In genomic region chr16:29268348-29268955, GRCh38 we compare ENCODE assay signal across 7 cellular contexts.
A peak's percentile ranks its signal among the peaks of the same experiment; 100 is the strongest.
DNase-seq lines count a peak whose midpoint lies in the region; ATAC-seq, FAIRE-seq and TF ChIP-seq lines count a peak whose summit lies in the region.
"Not testable (repeated sequence)": the region's sequence is repeated elsewhere in the genome, so short reads cannot be mapped to it uniquely, and the experiment has no call there.

No MANE protein-coding gene starts in this region.

- POLR2A ChIA-PET in PC-9 (lab: Charles Lee; ENCODE audit: unreplicated experiment); H1 (lab: Charles Lee; ENCODE audit: partially characterized antibody): not testable (repeated sequence)

- H3K9me3 ChIP-seq in PC-9 (ENCODE audit: insufficient read depth, low read depth); H1 (ENCODE audit: insufficient read depth in 2 of 2, low read depth in 1 of 2, low read length in 1 of 2); gastroesophageal sphincter; osteoblast (ENCODE audit: low read depth, low read length); subcutaneous abdominal adipose tissue (ENCODE audit: control insufficient read depth in 5 of 5, low read length in 5 of 5): not testable (repeated sequence)

- ATAC-seq in gastroesophageal sphincter, result peak; percentile 34

- not testable (repeated sequence) for H2BK15ac ChIP-seq in H1 (ENCODE audit: low read length)

- H3K4me3 ChIP-seq in H7 (ENCODE audit: insufficient read depth, low read depth, low read length); PC-9; H1 (ENCODE audit: extremely low read depth in 1 of 4, insufficient read depth in 2 of 4, low read depth in 3 of 4, low read length in 4 of 4); gastroesophageal sphincter; osteoblast (ENCODE audit: insufficient read depth, low read length); subcutaneous abdominal adipose tissue (ENCODE audit: low read depth in 1 of 5, low read length in 5 of 5): not testable (repeated sequence)

- not testable (repeated sequence) for H2BK5ac ChIP-seq in H1 (ENCODE audit: low read depth, low read length)

- H3K27me3 ChIP-seq in H7 (ENCODE audit: control insufficient read depth, insufficient read depth, low read length); PC-9 (ENCODE audit: insufficient read depth, low read depth); H1 (replicated peaks in 1 of 4; ENCODE audit: control insufficient read depth in 3 of 4, extremely low read depth in 1 of 4, insufficient read depth in 3 of 4, low read length in 3 of 4); gastroesophageal sphincter; osteoblast (ENCODE audit: insufficient read depth, low read length); subcutaneous abdominal adipose tissue (ENCODE audit: control insufficient read depth in 5 of 5, insufficient read depth in 4 of 5, low read length in 5 of 5): not testable (repeated sequence)

- H4K91ac ChIP-seq in H1 (replicated peaks; ENCODE audit: insufficient read length, low read length), result not testable (repeated sequence)

- H3K23me2 ChIP-seq in H1 (ENCODE audit: low read depth, low read length), result not testable (repeated sequence)

- H2BK12ac ChIP-seq in H1 (ENCODE audit: low read depth, low read length), result not testable (repeated sequence)

- CTCF ChIA-PET in PC-9 (lab: Charles Lee); H1 (lab: Charles Lee; ENCODE audit: partially characterized antibody): not testable (repeated sequence)

- H3K27ac ChIP-seq in PC-9, result peak overlapping the region; percentile 89
- not testable (repeated sequence) for H3K27ac ChIP-seq in H1 (ENCODE audit: low read depth, low read length)
- H3K27ac ChIP-seq in gastroesophageal sphincter, result peak overlapping the region in 3 of 4 donors; percentile 64 to 77 (median 75)
- peak overlapping the region; percentile 99 for H3K27ac ChIP-seq in osteoblast (ENCODE audit: low read depth, low read length)
- H3K27ac ChIP-seq in subcutaneous abdominal adipose tissue (ENCODE audit: low read depth, low read length), result peak overlapping the region; percentile 30

- WGBS in H1 (ENCODE audit: extremely low coverage in 1 of 2, insufficient coverage in 1 of 2, insufficient read length in 1 of 2, insufficient replicate concordance in 2 of 2, low coverage in 1 of 2, low lambda C conversion rate in 2 of 2, missing lambda C conversion rate in 1 of 2), 2 experiments, result 88% methylated on average over 18 of the region's 18 CpGs; no CpG with 5 or more reads in 1 of the 2 experiments
- WGBS in gastroesophageal sphincter (ENCODE audit: low coverage in 1 of 2), 2 donors, result 79% methylated on average over 9 of the region's 18 CpGs; no CpG with 5 or more reads in 1 of the 2 donors

- not testable (repeated sequence) for H3K14ac ChIP-seq in H1 (ENCODE audit: insufficient read length)

- intact Hi-C loops in PC-9 (cut with micrococcal nuclease; ENCODE audit: unreplicated experiment), result not testable (repeated sequence)

- not testable (repeated sequence) for H2AFZ ChIP-seq in PC-9; H1 (ENCODE audit: low read length); osteoblast (ENCODE audit: low read length)

- not testable (repeated sequence) for TF ChIP-seq EP300 in H1 (IDR thresholded peaks at IDR 0.05; ENCODE audit: borderline replicate concordance in 1 of 2, low read depth in 2 of 2, low read length in 2 of 2); gastroesophageal sphincter (IDR thresholded peaks at IDR 0.05)

- H2BK120ac ChIP-seq in H1 (replicated peaks; ENCODE audit: low read depth, low read length), result not testable (repeated sequence)

- TF ChIP-seq CTCF in PC-9 (conservative IDR thresholded peaks at IDR 0.05); gastroesophageal sphincter (IDR thresholded peaks at IDR 0.05); osteoblast (IDR thresholded peaks at IDR 0.05; ENCODE audit: extremely low read depth, low read depth, low read length): not testable (repeated sequence)
- TF ChIP-seq CTCF in H1 (IDR thresholded peaks at IDR 0.05; ENCODE audit: control extremely low read depth in 1 of 3, insufficient read depth in 1 of 3, low read depth in 1 of 3, low read length in 3 of 3), result peak; percentile 17 to 32 (median 29)

- not testable (repeated sequence) for H4K8ac ChIP-seq in H1 (ENCODE audit: extremely low read depth, insufficient read depth, low read length)

- not testable (repeated sequence) for H3K9me2 ChIP-seq in PC-9 (ENCODE audit: insufficient read depth)

- not testable (repeated sequence) for H3K18ac ChIP-seq in H1 (ENCODE audit: extremely low read depth, low read length)

- H4K5ac ChIP-seq in H1 (ENCODE audit: insufficient read length, low read depth, low read length), result not testable (repeated sequence)

- FAIRE-seq in H1 (lab: Jason Lieb, UNC), result not testable (repeated sequence)

- H3K79me2 ChIP-seq in PC-9 (ENCODE audit: low read depth), result peaks cover 22% of the 10 kb centered on the region
- H3K79me2 ChIP-seq in H1 (ENCODE audit: control insufficient read depth in 1 of 2, insufficient read depth in 2 of 2, low read length in 2 of 2); osteoblast (ENCODE audit: insufficient read depth, low read length): not testable (repeated sequence)

- peak overlapping the region; percentile 41 for H3K4me2 ChIP-seq in PC-9
- not testable (repeated sequence) for H3K4me2 ChIP-seq in H1 (ENCODE audit: insufficient read depth in 1 of 2, low read depth in 2 of 2, low read length in 2 of 2); osteoblast (ENCODE audit: insufficient read depth, low read length)

- H4K20me1 ChIP-seq in PC-9 (ENCODE audit: insufficient read depth); H1 (replicated peaks in 1 of 2; ENCODE audit: control insufficient read depth in 1 of 2, insufficient read depth in 2 of 2, low read length in 2 of 2); osteoblast (ENCODE audit: insufficient read depth, low read length): not testable (repeated sequence)

- not testable (repeated sequence) for H2AK5ac ChIP-seq in H1 (ENCODE audit: low read depth, low read length)

- not testable (repeated sequence) for H3K23ac ChIP-seq in H1 (ENCODE audit: insufficient read length)

- BruUV-seq in PC-9 (replicated peaks; lab: Mats Ljungman, UMichigan), result TSS peak; percentile 7

- DNase-seq in H7, result peak; percentile 42
- DNase-seq in PC-9; H1 (ENCODE audit: low read depth in 1 of 2, low spot score in 2 of 2); osteoblast (ENCODE audit: insufficient read length, low spot score, missing footprints): not testable (repeated sequence)
- peak; percentile 33 for DNase-seq in activated effector memory CD4-positive, alpha-beta T cell treated with anti-CD3 and anti-CD28 coated beads, Interleukin-2, amount 50 U/mL, for 16 hours

- H3F3A ChIP-seq in PC-9 (ENCODE audit: insufficient read depth, low read depth), result peaks cover 37% of the 10 kb centered on the region

- H3K79me1 ChIP-seq in H1 (ENCODE audit: low read depth, low read length), result not testable (repeated sequence)

- H3K56ac ChIP-seq in H1 (replicated peaks; ENCODE audit: insufficient read length, low read depth, low read length), result not testable (repeated sequence)

- not testable (repeated sequence) for TF ChIP-seq POLR2A in H1 (IDR thresholded peaks at IDR 0.05; ENCODE audit: control extremely low read depth in 1 of 2, low read depth in 2 of 2, low read length in 2 of 2); gastroesophageal sphincter (IDR thresholded peaks at IDR 0.05)

- not testable (repeated sequence) for TF ChIP-seq RAD21 in H1 (IDR thresholded peaks at IDR 0.05 in 1 of 2, conservative IDR thresholded peaks at IDR 0.05 in 1 of 2; ENCODE audit: low read depth in 2 of 2, low read length in 2 of 2)

- not testable (repeated sequence) for H3K36me3 ChIP-seq in H7 (replicated peaks; ENCODE audit: control insufficient read depth, insufficient read depth, low read length); PC-9 (ENCODE audit: low read depth); H1 (ENCODE audit: control insufficient read depth in 2 of 4, insufficient read depth in 4 of 4, low read length in 3 of 4); gastroesophageal sphincter; osteoblast (ENCODE audit: insufficient read depth, low read length); subcutaneous abdominal adipose tissue (ENCODE audit: control insufficient read depth in 5 of 5, insufficient read depth in 5 of 5, low read length in 5 of 5)

- H3K9ac ChIP-seq in H1 (replicated peaks in 1 of 4; ENCODE audit: extremely low read depth in 1 of 4, low read depth in 3 of 4, low read length in 3 of 4); subcutaneous abdominal adipose tissue (ENCODE audit: low read length in 5 of 5): not testable (repeated sequence)

- not testable (repeated sequence) for H2BK20ac ChIP-seq in H1 (ENCODE audit: low read length)

- H3K4ac ChIP-seq in H1 (replicated peaks; ENCODE audit: insufficient read length, low read depth, low read length), result not testable (repeated sequence)

- H3K4me1 ChIP-seq in PC-9 (replicated peaks; ENCODE audit: insufficient read depth), result peaks cover 67% of the 10 kb centered on the region
- H3K4me1 ChIP-seq in H1 (replicated peaks in 1 of 4; ENCODE audit: control insufficient read depth in 3 of 4, insufficient read depth in 4 of 4, low read length in 3 of 4), result not testable (repeated sequence)
- H3K4me1 ChIP-seq in gastroesophageal sphincter, result peaks cover 8 to 51% (median 25%) of the 10 kb centered on the region in 3 donors
- H3K4me1 ChIP-seq in osteoblast (ENCODE audit: insufficient read depth, low read length), result peaks cover 59% of the 10 kb centered on the region
- peaks cover 7 to 20% (median 14%) of the 10 kb centered on the region in 5 donors for H3K4me1 ChIP-seq in subcutaneous abdominal adipose tissue (ENCODE audit: control insufficient read depth in 5 of 5, insufficient read depth in 5 of 5, low read length in 5 of 5)
